1 cellular context compared by ENCODE assay signal in genomic region chr1:94698759-94699502, GRCh38.
TF ChIP-seq lines count a peak whose summit lies in the region.

No MANE protein-coding gene starts in this region.

TF ChIP-seq in HepG2, 621 proteins besides CTCF, POLR2A, EP300 and RAD21 (continued from another document and continues in another):
- TF ChIP-seq HOMEZ (CRISPR knock-in tag; IDR thresholded peaks at IDR 0.05; ENCODE audit: low read depth) = no peak
- TF ChIP-seq IRF1 (CRISPR knock-in tag; IDR thresholded peaks at IDR 0.05; ENCODE audit: low read depth) = no peak
- no peak for TF ChIP-seq KLF6 (CRISPR knock-in tag; IDR thresholded peaks at IDR 0.05)
- TF ChIP-seq POGZ (CRISPR knock-in tag; IDR thresholded peaks at IDR 0.05) = no peak
- no peak for TF ChIP-seq CREB3 (CRISPR knock-in tag; IDR thresholded peaks at IDR 0.05)
- no peak for TF ChIP-seq SSRP1 (CRISPR knock-in tag; IDR thresholded peaks at IDR 0.05)
- TF ChIP-seq KDM4B (CRISPR knock-in tag; IDR thresholded peaks at IDR 0.05) = no peak
- TF ChIP-seq ZNF562 (CRISPR knock-in tag; IDR thresholded peaks at IDR 0.05; ENCODE audit: borderline replicate concordance) = no peak
- TF ChIP-seq PRDM10 (CRISPR knock-in tag; IDR thresholded peaks at IDR 0.05; ENCODE audit: low read depth) = no peak
- TF ChIP-seq NR2F2 (IDR thresholded peaks at IDR 0.05; ENCODE audit: borderline replicate concordance, low read depth) = no peak
- 0 out of 2 replicates have a peak, but pooled peaks have one; percentile 31 for TF ChIP-seq ZHX1 (CRISPR knock-in tag; IDR thresholded peaks at IDR 0.05; ENCODE audit: low read depth)
- no peak for TF ChIP-seq HES4 (CRISPR knock-in tag; IDR thresholded peaks at IDR 0.05; ENCODE audit: borderline replicate concordance)
- TF ChIP-seq ZNF124 (CRISPR knock-in tag; IDR thresholded peaks at IDR 0.05) = no peak
- TF ChIP-seq ASH2L (IDR thresholded peaks at IDR 0.05; ENCODE audit: insufficient read length, low read depth, low read length) = no peak
- no peak for TF ChIP-seq ZNF44 (CRISPR knock-in tag; IDR thresholded peaks at IDR 0.05)
- no peak for TF ChIP-seq ZFP36 (IDR thresholded peaks at IDR 0.05; ENCODE audit: borderline replicate concordance, low read depth, low read length, partially characterized antibody)
- no peak for TF ChIP-seq ZNF256 (CRISPR knock-in tag; conservative IDR thresholded peaks at IDR 0.05)
- no peak for TF ChIP-seq NBN (conservative IDR thresholded peaks at IDR 0.05)
- no peak for TF ChIP-seq ZMAT5 (CRISPR knock-in tag; IDR thresholded peaks at IDR 0.05; ENCODE audit: borderline replicate concordance, low read depth)
- no peak for TF ChIP-seq MIER3 (CRISPR knock-in tag; IDR thresholded peaks at IDR 0.05; ENCODE audit: borderline replicate concordance)
- TF ChIP-seq RBM22 (optimal IDR thresholded peaks at IDR 0.05; ENCODE audit: low read length) = no peak
- no peak for TF ChIP-seq JARID2 (CRISPR knock-in tag; IDR thresholded peaks at IDR 0.05; ENCODE audit: insufficient replicate concordance)
- TF ChIP-seq ZNF136 (CRISPR knock-in tag; IDR thresholded peaks at IDR 0.05; ENCODE audit: low read depth) = 0 out of 2 replicates have a peak, but pooled peaks have one; percentile 9
- TF ChIP-seq ZNF451 (CRISPR knock-in tag; IDR thresholded peaks at IDR 0.05) = no peak
- no peak for TF ChIP-seq ZEB1 (IDR thresholded peaks at IDR 0.05; ENCODE audit: insufficient replicate concordance, low read depth)
- no peak for TF ChIP-seq ZNF782 (CRISPR knock-in tag; IDR thresholded peaks at IDR 0.05; ENCODE audit: borderline replicate concordance)
- TF ChIP-seq SKIL (CRISPR knock-in tag; IDR thresholded peaks at IDR 0.05; ENCODE audit: borderline replicate concordance) = no peak
- TF ChIP-seq ATF3 (CRISPR knock-in tag; IDR thresholded peaks at IDR 0.05) = no peak
- no peak for TF ChIP-seq PRPF4 (IDR thresholded peaks at IDR 0.05; ENCODE audit: low read depth, low read length, poor library complexity, severe bottlenecking)
- no peak for TF ChIP-seq ZFP90 (CRISPR knock-in tag; IDR thresholded peaks at IDR 0.05; ENCODE audit: borderline replicate concordance)
- no peak for TF ChIP-seq REST (IDR thresholded peaks at IDR 0.05; ENCODE audit: borderline replicate concordance in 1 of 2, low read depth in 1 of 2, low read length in 2 of 2)
- no peak for TF ChIP-seq ZFYVE20 (CRISPR knock-in tag; IDR thresholded peaks at IDR 0.05; ENCODE audit: borderline replicate concordance, low read depth)
- no peak for TF ChIP-seq MYPOP (CRISPR knock-in tag; IDR thresholded peaks at IDR 0.05)
- no peak for TF ChIP-seq THAP9 (CRISPR knock-in tag; IDR thresholded peaks at IDR 0.05; ENCODE audit: borderline replicate concordance)
- TF ChIP-seq ZNF704 (CRISPR knock-in tag; IDR thresholded peaks at IDR 0.05; ENCODE audit: borderline replicate concordance) = no peak
- no peak for TF ChIP-seq ZNF569 (CRISPR knock-in tag; IDR thresholded peaks at IDR 0.05; ENCODE audit: borderline replicate concordance)
